In genomic region chr13:70090036-70090723, GRCh38 we compare ENCODE assay signal across 18 cellular contexts. TPM values are rescaled to one million over a fixed set of nuclear protein-coding genes. Genes with fewer than 3 reads are reported as not detected.
DNase-seq lines count a peak whose midpoint lies in the region; ATAC-seq and TF ChIP-seq lines count a peak whose summit lies in the region.
"Had no signal": no experiment of that assay in that cellular context is flagged by ENCODE, and none has a peak within 500 bp of the region (broad histone marks: within the 10 kb centered on the region; RNA-seq: fewer than 3 reads in every experiment).

No MANE protein-coding gene starts in this region.

- no peak for DNase-seq in left ventricle myocardium superior
- no peak for DNase-seq in left cardiac atrium
- DNase-seq in MG63, result no peak
- no peak for DNase-seq in NCI-H510A (lab: John Stamatoyannopoulos, UW)
- DNase-seq in NCI-H748 (lab: John Stamatoyannopoulos, UW; ENCODE audit: unreplicated experiment), result no peak
- DNase-seq in endodermal cell, result no peak
- DNase-seq: activated CD4-positive, alpha-beta T cell treated with anti-CD3 and anti-CD28 coated beads for 36 hours; activated T-cell treated with anti-CD3 and anti-CD28 coated beads for 4 hours; CD8-positive, alpha-beta T cell; central memory CD4-positive, alpha-beta T cell; foreskin fibroblast; HCEC 1CT; NCI-H2081 treated with DMSO at 0.1 percent for 48 hours; stimulated activated naive CD8-positive, alpha-beta T cell treated with anti-CD3 and anti-CD28 coated beads, Interleukin-15, Interleukin-2, amounts not matched to agents 100 U/mL and 50 U/mL, for 24 hours; T-helper 9 cell had no signal

- H3K27ac ChIP-seq in endodermal cell (ENCODE audit: low read depth, low read length), result no peak overlapping the region
- H3K27ac ChIP-seq: A549 had no signal

- H3K27me3 Mint-ChIP-seq in endodermal cell (ENCODE audit: insufficient read depth), result no peaks in the 10 kb centered on the region
- H3K27me3 Mint-ChIP-seq: activated CD4-positive, alpha-beta T cell treated with anti-CD3 and anti-CD28 coated beads for 36 hours had no signal

- H3K9me3 ChIP-seq in MG63, result no peaks in the 10 kb centered on the region
- H3K9me3 ChIP-seq in endodermal cell (ENCODE audit: control insufficient read depth, low read length), result no peaks in the 10 kb centered on the region
- H3K9me3 ChIP-seq: A549 had no signal

- no peak overlapping the region for H3K9ac ChIP-seq in endodermal cell (ENCODE audit: extremely low read depth, low read length, poor library complexity, severe bottlenecking)

- intact Hi-C loops in left ventricle myocardium superior (cut with micrococcal nuclease) (no loop called here), left cardiac atrium (cut with DNase I) (no loop called here)

- no peaks in the 10 kb centered on the region for H3K4me1 ChIP-seq in endodermal cell (ENCODE audit: control insufficient read depth, insufficient read depth, low read length)
- H3K4me1 ChIP-seq: A549 had no signal

- H3K9me3 Mint-ChIP-seq in endodermal cell, result no peaks in the 10 kb centered on the region

- H3K4me3 Mint-ChIP-seq in endodermal cell, result no peak overlapping the region
- H3K4me3 Mint-ChIP-seq: activated CD4-positive, alpha-beta T cell treated with anti-CD3 and anti-CD28 coated beads for 36 hours; CD8-positive, alpha-beta T cell had no signal

- H3K36me3 ChIP-seq in MG63 (no peaks in the 10 kb centered on the region), endodermal cell (ENCODE audit: control insufficient read depth, insufficient read depth, low read length) (no peaks in the 10 kb centered on the region)

- H3K4me1 Mint-ChIP-seq in endodermal cell, result peaks cover 7% of the 10 kb centered on the region
- H3K4me1 Mint-ChIP-seq: activated CD4-positive, alpha-beta T cell treated with anti-CD3 and anti-CD28 coated beads for 36 hours had no signal

- TF ChIP-seq CTCF in endodermal cell (conservative IDR thresholded peaks at IDR 0.05), result no peak

- 83 to 100% methylated on average over 1 to 2 of the region's 2 CpGs for WGBS in endodermal cell (ENCODE audit: insufficient coverage in 1 of 2, insufficient read length in 1 of 2), 2 experiments

- H3K27me3 ChIP-seq in MG63 (no peaks in the 10 kb centered on the region), endodermal cell (ENCODE audit: control insufficient read depth, insufficient read depth, low read length, poor library complexity, severe bottlenecking) (no peaks in the 10 kb centered on the region)

- ATAC-seq in left ventricle myocardium superior (peak; percentile 68), left cardiac atrium (no peak), HG02981 (IDR thresholded peaks at IDR 0.05; ENCODE audit: unreplicated experiment) (peak; percentile 92), HG03575 (IDR thresholded peaks at IDR 0.05; ENCODE audit: extremely low read depth, insufficient number of reproducible peaks, low FRiP score, unreplicated experiment) (peak; percentile 78)
- ATAC-seq: A549; activated CD4-positive, alpha-beta T cell treated with anti-CD3 and anti-CD28 coated beads for 36 hours; CD8-positive, alpha-beta T cell; stimulated activated naive CD8-positive, alpha-beta T cell treated with anti-CD3 and anti-CD28 coated beads, Interleukin-15, Interleukin-2, amounts not matched to agents 100 U/mL and 50 U/mL, for 24 hours had no signal

- no peak overlapping the region for H3K27ac Mint-ChIP-seq in endodermal cell
- H3K27ac Mint-ChIP-seq: activated CD4-positive, alpha-beta T cell treated with anti-CD3 and anti-CD28 coated beads for 36 hours; CD8-positive, alpha-beta T cell had no signal

- no peaks in the 10 kb centered on the region for H3K36me3 Mint-ChIP-seq in endodermal cell (ENCODE audit: low read depth)
- H3K36me3 Mint-ChIP-seq: CD8-positive, alpha-beta T cell had no signal

- H3K4me3 ChIP-seq in MG63, result no peak overlapping the region
- H3K4me3 ChIP-seq in endodermal cell (ENCODE audit: low read length), result no peak overlapping the region
- H3K4me3 ChIP-seq: A549 had no signal

RNA-seq across cellular contexts. Expression of gene ATXN8OS, which starts 17.4 kb away (rescaled TPM):
- total RNA-seq in left ventricle myocardium superior (not detected), left cardiac atrium (not detected), endodermal cell (not detected)
- total RNA-seq in MG63 (2014; rRNA removed; shearing (Covaris generic); ENCODE audit: low replicate concordance), result not detected in 2 replicates
- not detected for polyA plus RNA-seq in endodermal cell (2013, experiment 1 of 2)
- not detected for polyA plus RNA-seq in endodermal cell (2013, experiment 2 of 2)
- total RNA-seq: activated CD4-positive, alpha-beta T cell treated with anti-CD3 and anti-CD28 coated beads for 36 hours; CD8-positive, alpha-beta T cell had no signal
- polyA plus RNA-seq: A549 had no signal

RNA-seq across cellular contexts. Expression of gene KLHL1, which starts 18.1 kb away (rescaled TPM):
- total RNA-seq in left ventricle myocardium superior, result not detected
- total RNA-seq in left cardiac atrium, result not detected
- total RNA-seq in MG63 (2014; rRNA removed; shearing (Covaris generic); ENCODE audit: low replicate concordance), result not detected in 2 replicates
- under 1 TPM in 1 of 2 donors, not detected in 1; 0.15 TPM for total RNA-seq in endodermal cell
- 1.4 TPM for polyA plus RNA-seq in endodermal cell (2013, experiment 1 of 2)
- 0.99 TPM for polyA plus RNA-seq in endodermal cell (2013, experiment 2 of 2)
- total RNA-seq: activated CD4-positive, alpha-beta T cell treated with anti-CD3 and anti-CD28 coated beads for 36 hours; CD8-positive, alpha-beta T cell had no signal
- polyA plus RNA-seq: A549 had no signal

Comparison
In these comparisons a context has a peak if more than half of its experiments do, and no peak if none do; other contexts are left out.
1. ATAC-seq: peak in left ventricle myocardium superior (single experiment), HG02981 (single experiment) and HG03575 (single experiment); none in left cardiac atrium (0 of 2).